17 cellular contexts compared by ENCODE assay signal in the genomic region with DNA sequence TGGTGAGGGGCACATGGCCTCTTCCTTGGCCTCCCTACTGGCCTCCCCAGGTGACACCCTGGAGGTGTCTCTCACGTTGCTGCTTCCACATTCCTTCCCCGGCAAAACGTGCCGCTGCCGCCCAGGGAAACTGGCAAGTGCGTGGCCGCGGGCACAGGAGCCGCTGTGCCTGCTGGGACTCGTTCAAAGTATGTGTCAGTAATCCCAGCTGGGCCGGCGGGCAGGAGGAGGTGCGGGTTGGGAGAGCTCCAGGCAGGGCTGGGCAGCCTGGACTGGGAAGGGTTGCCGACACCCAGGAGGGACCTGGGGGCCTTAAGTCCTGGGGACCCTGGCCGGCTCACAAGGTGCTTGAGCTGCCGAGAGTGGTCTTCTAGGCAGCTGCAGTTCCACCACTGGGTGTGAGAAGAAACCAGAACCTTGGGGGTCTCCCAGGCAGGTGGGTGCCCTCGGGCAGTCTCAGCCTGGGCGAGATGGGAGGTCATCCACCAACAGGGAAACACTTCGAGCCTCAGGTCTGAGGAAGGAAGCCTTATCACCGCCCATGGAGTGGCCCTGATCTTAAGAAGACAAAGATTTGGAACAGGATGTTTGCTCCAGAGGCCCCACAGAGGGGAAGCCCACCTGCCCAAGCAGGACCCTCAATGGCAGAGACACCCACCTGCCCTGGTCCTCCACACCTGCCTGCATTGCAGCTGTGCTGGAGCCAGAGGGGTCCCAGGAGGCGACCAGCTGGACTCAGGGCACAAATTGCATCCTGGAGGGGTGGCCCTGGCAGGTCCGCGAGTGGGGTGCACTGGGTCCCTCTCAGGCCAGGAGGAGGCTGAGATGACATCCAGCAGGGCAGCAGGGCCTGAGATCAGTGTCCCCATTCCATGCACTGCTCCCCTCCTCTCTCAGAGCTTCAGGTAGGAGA. TPM values are rescaled to one million over a fixed set of nuclear protein-coding genes. Genes with fewer than 3 reads are reported as not detected.
A peak's percentile ranks its signal among the peaks of the same experiment; 100 is the strongest.
DNase-seq lines count a peak whose midpoint lies in the region; TF ChIP-seq lines count a peak whose summit lies in the region.
"Had no signal": no experiment of that assay in that cellular context is flagged by ENCODE, and none has a peak within 500 bp of the region (broad histone marks: within the 10 kb centered on the region; RNA-seq: fewer than 3 reads in every experiment).

No MANE protein-coding gene starts in this region.

- H3K4me3 ChIP-seq in endodermal cell (ENCODE audit: low read length) (no peak overlapping the region), ovary (no peak overlapping the region)
- H3K4me3 ChIP-seq: BLaER1 treated with 17β-estradiol and CSF1 and Interleukin-3, amounts not matched to agents 10 nM and 100 nM; pancreas; thyroid gland had no signal

- no peaks in the 10 kb centered on the region for H3K9me3 Mint-ChIP-seq in endodermal cell

- WGBS in endodermal cell (ENCODE audit: insufficient coverage in 1 of 2, insufficient read length in 1 of 2), 2 experiments, result 88 to 95% methylated on average over 4 to 23 of the region's 23 CpGs
- WGBS in ovary, 3 donors, result 76 to 80% (median 80%) methylated on average over 22 to 23 of the region's 23 CpGs

- DNase-seq in AG20443 (ENCODE audit: low spot score) (peak; percentile 12), HPDE6-E6E7 (ENCODE audit: extremely low spot score) (peak; percentile 94), endodermal cell (peak; percentile 39), ovary (peak in 3 of 5 donors; percentile 5 to 13 (median 9)), SK-N-DZ (ENCODE audit: low spot score) (no peak), T1000 (lab: John Stamatoyannopoulos, UW) (no peak)
- DNase-seq in stimulated activated CD8-positive, alpha-beta memory T cell treated with anti-CD3 and anti-CD28 coated beads, Interleukin-4, amount 100 ng/mL, for 48 hours, result no peak
- DNase-seq: amniotic stem cell; cortex of kidney; EL; MV-4-11; NCI-H2171; NK-92 treated with Interleukin-12 subunit alpha and Interleukin-12 subunit beta, amount 100 ng/mL, for 24 hours had no signal

- no peak overlapping the region for H3K27ac ChIP-seq in endodermal cell (ENCODE audit: low read depth, low read length)
- no peak overlapping the region for H3K27ac ChIP-seq in ovary
- H3K27ac ChIP-seq: BLaER1 treated with 17β-estradiol and CSF1 and Interleukin-3, amounts not matched to agents 10 nM and 100 nM; pancreas; thyroid gland had no signal

- H3K36me3 Mint-ChIP-seq in endodermal cell (ENCODE audit: low read depth), result no peaks in the 10 kb centered on the region

- H3K4me1 Mint-ChIP-seq in endodermal cell, result peaks cover 2% of the 10 kb centered on the region

- no peak for TF ChIP-seq EP300 in ovary (IDR thresholded peaks at IDR 0.05)

- no peak overlapping the region for H3K4me3 Mint-ChIP-seq in endodermal cell

- H3K36me3 ChIP-seq in endodermal cell (ENCODE audit: control insufficient read depth, insufficient read depth, low read length), result no peaks in the 10 kb centered on the region
- no peaks in the 10 kb centered on the region for H3K36me3 ChIP-seq in ovary
- H3K36me3 ChIP-seq: BLaER1 treated with 17β-estradiol and CSF1 and Interleukin-3, amounts not matched to agents 10 nM and 100 nM; pancreas; thyroid gland had no signal

- H3K27me3 Mint-ChIP-seq in endodermal cell (ENCODE audit: insufficient read depth), result peaks cover 72% of the 10 kb centered on the region

- H3K4me1 ChIP-seq in endodermal cell (ENCODE audit: control insufficient read depth, insufficient read depth, low read length) (no peaks in the 10 kb centered on the region), ovary (ENCODE audit: insufficient read depth) (no peaks in the 10 kb centered on the region)
- H3K4me1 ChIP-seq: pancreas, thyroid gland had no signal

- H3K27me3 ChIP-seq in endodermal cell (ENCODE audit: control insufficient read depth, insufficient read depth, low read length, poor library complexity, severe bottlenecking), result peaks cover 44% of the 10 kb centered on the region
- H3K27me3 ChIP-seq in ovary, result no peaks in the 10 kb centered on the region
- H3K27me3 ChIP-seq: thyroid gland had no signal

- intact Hi-C loops in ovary (cut with DNase I), result no loop called here

- no peak overlapping the region for H3K9ac ChIP-seq in endodermal cell (ENCODE audit: extremely low read depth, low read length, poor library complexity, severe bottlenecking)
- H3K9ac ChIP-seq: BLaER1 treated with 17β-estradiol and CSF1 and Interleukin-3, amounts not matched to agents 10 nM and 100 nM had no signal

- H3K9me3 ChIP-seq in endodermal cell (ENCODE audit: control insufficient read depth, low read length) (no peaks in the 10 kb centered on the region), ovary (no peaks in the 10 kb centered on the region)
- H3K9me3 ChIP-seq: pancreas, thyroid gland had no signal

- no peak overlapping the region for H3K27ac Mint-ChIP-seq in endodermal cell

- TF ChIP-seq CTCF in endodermal cell (conservative IDR thresholded peaks at IDR 0.05) (no peak), ovary (IDR thresholded peaks at IDR 0.05) (no peak)

- no peak for TF ChIP-seq POLR2A in ovary (IDR thresholded peaks at IDR 0.05)

RNA-seq across cellular contexts. Expression of a gene that starts 6.8 kb away (rescaled TPM):
- total RNA-seq in endodermal cell (under 1 TPM; 0.11 to 0.46 TPM), ovary (not detected)
- 40.2 TPM for polyA plus RNA-seq in endodermal cell (2013, experiment 1 of 2)
- polyA plus RNA-seq in endodermal cell (2013, experiment 2 of 2), result 36.6 TPM
- not detected for polyA plus RNA-seq in ovary
- polyA plus RNA-seq in SK-N-DZ (2014; cell fraction: cytosol; rRNA removed), result not detected in 2 replicates
- not detected in 2 replicates for polyA plus RNA-seq in SK-N-DZ (2014; cell fraction: nucleus; rRNA removed)
- total RNA-seq: pancreas, SK-MEL-5, thyroid gland had no signal

Comparison
In these comparisons a context has a peak if more than half of its experiments do, and no peak if none do; other contexts are left out.
1. DNase-seq: peak in AG20443 (single experiment), HPDE6-E6E7 (single experiment), endodermal cell (single experiment) and ovary (3 of 5); none in SK-N-DZ (single experiment), stimulated activated CD8-positive, alpha-beta memory T cell treated with anti-CD3 and anti-CD28 coated beads, Interleukin-4, amount 100 ng/mL, for 48 hours (single experiment) and T1000 (single experiment).